Comparison of ENCODE assay signal across 17 cellular contexts in genomic region chr13:99301913-99302636, GRCh38. TPM values are rescaled to one million over a fixed set of nuclear protein-coding genes. Genes with fewer than 3 reads are reported as not detected.
DNase-seq lines count a peak whose midpoint lies in the region; ATAC-seq lines count a peak whose summit lies in the region.
"Had no signal": no experiment of that assay in that cellular context is flagged by ENCODE, and none has a peak within 500 bp of the region (broad histone marks: within the 10 kb centered on the region; RNA-seq: fewer than 3 reads in every experiment).

No MANE protein-coding gene starts in this region.

- peak; percentile 29 for ATAC-seq in GM21447 (IDR thresholded peaks at IDR 0.05; ENCODE audit: unreplicated experiment)
- no peak for ATAC-seq in activated CD8-positive, alpha-beta T cell treated with anti-CD3 and anti-CD28 coated beads, Interleukin-2, amount 10 ng/mL, durations not matched to agents 7 days and 5 days
- ATAC-seq in naive B cell (ENCODE audit: low read depth in 2 of 2), result peak; percentile 63 to 68
- no peak for ATAC-seq in left ventricle myocardium superior

- CTCF ChIA-PET in activated CD8-positive, alpha-beta T cell treated with anti-CD3 and anti-CD28 coated beads, Interleukin-2, amount 10 ng/mL, durations not matched to agents 7 days and 5 days (lab: Charles Lee), result interaction anchor here (1.0 to 2.6 kb wide), 7 partner anchors 10 to 50 kb away, joined by 3 to 13 read pairs (median 4); no protein-coding TSS in a partner anchor

- H3K4me3 Mint-ChIP-seq in activated CD8-positive, alpha-beta T cell treated with anti-CD3 and anti-CD28 coated beads, Interleukin-2, amount 10 ng/mL, durations not matched to agents 7 days and 5 days, result no peak overlapping the region
- peak overlapping the region; percentile 66 to 94 (median 76) for H3K4me3 Mint-ChIP-seq in naive B cell

- intact Hi-C loops in left ventricle myocardium superior (cut with micrococcal nuclease), result no loop called here

- H3K27ac Mint-ChIP-seq in activated CD8-positive, alpha-beta T cell treated with anti-CD3 and anti-CD28 coated beads, Interleukin-2, amount 10 ng/mL, durations not matched to agents 7 days and 5 days, result peak overlapping the region; percentile 12
- H3K27ac Mint-ChIP-seq in naive B cell, result peak overlapping the region; percentile 63 to 93 (median 81)

- POLR2A ChIA-PET in activated CD8-positive, alpha-beta T cell treated with anti-CD3 and anti-CD28 coated beads, Interleukin-2, amount 10 ng/mL, durations not matched to agents 7 days and 5 days (lab: Charles Lee), result no interaction called here

- H3K9me3 Mint-ChIP-seq in activated CD8-positive, alpha-beta T cell treated with anti-CD3 and anti-CD28 coated beads, Interleukin-2, amount 10 ng/mL, durations not matched to agents 7 days and 5 days (ENCODE audit: insufficient read depth), result no peaks in the 10 kb centered on the region
- no peaks in the 10 kb centered on the region for H3K9me3 Mint-ChIP-seq in naive B cell

- H3K36me3 Mint-ChIP-seq in activated CD8-positive, alpha-beta T cell treated with anti-CD3 and anti-CD28 coated beads, Interleukin-2, amount 10 ng/mL, durations not matched to agents 7 days and 5 days (ENCODE audit: low read depth), result peaks cover 40% of the 10 kb centered on the region
- peaks cover 4 to 16% of the 10 kb centered on the region in 2 donors for H3K36me3 Mint-ChIP-seq in naive B cell

- DNase-seq in SIG-M5 treated with dmso at 0.1 percent for 504 hours (lab: John Stamatoyannopoulos, UW; ENCODE audit: unreplicated experiment), result peak; percentile 19
- no peak for DNase-seq in SIG-M5 (lab: John Stamatoyannopoulos, UW)
- DNase-seq in activated CD8-positive, alpha-beta T cell treated with anti-CD3 and anti-CD28 coated beads, Interleukin-2, amount 10 ng/mL, durations not matched to agents 7 days and 5 days, result no peak
- DNase-seq in naive B cell, result no peak
- DNase-seq in NCI-H446 treated with DMSO at 0.1 percent for 48 hours (lab: John Stamatoyannopoulos, UW), result no peak
- no peak for DNase-seq in medulla oblongata (ENCODE audit: extremely low spot score)
- DNase-seq in left ventricle myocardium superior, result no peak
- DNase-seq: activated CD4-positive, alpha-beta T cell treated with anti-CD3 and anti-CD28 coated beads for 48 hours; amniotic stem cell; H7; NK-92 treated with Interleukin-12 subunit alpha and Interleukin-12 subunit beta, amount 100 ng/mL, for 24 hours; SK-N-SH; stimulated activated CD4-positive, alpha-beta T cell treated with anti-CD3 and anti-CD28 coated beads, Interleukin-15, amount 100 ng/mL, for 24 hours; trophoblast cell had no signal

- H3K27me3 Mint-ChIP-seq in activated CD8-positive, alpha-beta T cell treated with anti-CD3 and anti-CD28 coated beads, Interleukin-2, amount 10 ng/mL, durations not matched to agents 7 days and 5 days (ENCODE audit: low read depth), result no peaks in the 10 kb centered on the region
- H3K27me3 Mint-ChIP-seq in naive B cell, result no peaks in the 10 kb centered on the region

- peaks cover 79% of the 10 kb centered on the region for H3K4me1 Mint-ChIP-seq in activated CD8-positive, alpha-beta T cell treated with anti-CD3 and anti-CD28 coated beads, Interleukin-2, amount 10 ng/mL, durations not matched to agents 7 days and 5 days (ENCODE audit: low read depth)
- H3K4me1 Mint-ChIP-seq in naive B cell, result peaks cover 77 to 86% (median 84%) of the 10 kb centered on the region in 3 donors

RNA-seq across cellular contexts. Expression of gene GPR183, which starts 5.1 kb away (rescaled TPM):
- total RNA-seq in activated CD8-positive, alpha-beta T cell treated with anti-CD3 and anti-CD28 coated beads, Interleukin-2, amount 10 ng/mL, durations not matched to agents 7 days and 5 days, result 1 to 10 TPM; 5.0 to 5.2 TPM
- 100 to 1,000 TPM in 5 of 6 donors, 10 to 100 TPM in 1; 98.3 to 487 (median 158) TPM for polyA plus RNA-seq in naive B cell (ENCODE audit: low read depth in 6 of 6)
- 2.6 TPM for total RNA-seq in left ventricle myocardium superior
- total RNA-seq: H7 had no signal

RNA-seq across cellular contexts. Expression of gene GPR18, which starts 43.9 kb away (rescaled TPM):
- 10 to 100 TPM; 16.2 to 16.6 TPM for total RNA-seq in activated CD8-positive, alpha-beta T cell treated with anti-CD3 and anti-CD28 coated beads, Interleukin-2, amount 10 ng/mL, durations not matched to agents 7 days and 5 days
- 100 to 1,000 TPM in 5 of 6 donors, 10 to 100 TPM in 1; 70.6 to 229 (median 135) TPM for polyA plus RNA-seq in naive B cell (ENCODE audit: low read depth in 6 of 6)
- total RNA-seq in left ventricle myocardium superior, result not detected
- total RNA-seq: lung microvascular endothelial cell, posterior vena cava had no signal
- polyA plus RNA-seq: SK-N-SH had no signal

Comparison
In these comparisons a context has a peak if more than half of its experiments do, and no peak if none do; other contexts are left out.
1. ATAC-seq: peak in GM21447 (single experiment) and naive B cell (2 of 2); none in activated CD8-positive, alpha-beta T cell treated with anti-CD3 and anti-CD28 coated beads, Interleukin-2, amount 10 ng/mL, durations not matched to agents 7 days and 5 days (single experiment) and left ventricle myocardium superior (single experiment).
2. RNA of gene GPR18, which starts 43.9 kb away (total RNA-seq): 16.2 to 16.6 TPM in activated CD8-positive, alpha-beta T cell treated with anti-CD3 and anti-CD28 coated beads, Interleukin-2, amount 10 ng/mL, durations not matched to agents 7 days and 5 days; not detected in left ventricle myocardium superior (single experiment); every median in the first group is over 10 times any median in the second.